ENCODE assay signal across 1 cellular context in the genomic region with DNA sequence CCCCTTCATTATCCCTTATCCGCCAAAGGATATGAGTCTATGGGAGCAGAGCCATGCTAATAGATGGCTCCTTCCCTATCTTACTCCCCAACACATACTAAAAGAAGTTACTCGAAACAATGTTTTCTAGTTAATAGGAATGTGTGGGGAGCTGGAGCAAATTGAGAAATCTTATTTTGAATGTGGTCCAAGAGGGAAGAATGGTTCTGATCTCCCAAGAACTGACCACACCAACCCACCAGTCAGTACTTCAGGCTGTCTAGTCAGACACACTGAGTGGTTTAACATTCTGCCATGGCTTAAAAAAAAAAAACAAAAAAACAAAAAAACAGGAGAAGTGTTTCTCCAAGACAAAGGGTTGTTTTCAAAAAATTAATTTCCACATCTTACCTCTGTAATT.
TF ChIP-seq lines count a peak whose summit lies in the region.

No MANE protein-coding gene starts in this region.

TF ChIP-seq in A549, 52 proteins besides CTCF, POLR2A, EP300 and RAD21:
- TF ChIP-seq FOSB (CRISPR knock-in tag; IDR thresholded peaks at IDR 0.05) (no peak), HOXB5 (CRISPR knock-in tag; IDR thresholded peaks at IDR 0.05) (no peak), TFCP2L1 (CRISPR knock-in tag; IDR thresholded peaks at IDR 0.05) (no peak), MYC (IDR thresholded peaks at IDR 0.05; ENCODE audit: borderline replicate concordance, low read length) (no peak), HDAC2 (IDR thresholded peaks at IDR 0.05) (no peak)
- TF ChIP-seq, protein P1, sequence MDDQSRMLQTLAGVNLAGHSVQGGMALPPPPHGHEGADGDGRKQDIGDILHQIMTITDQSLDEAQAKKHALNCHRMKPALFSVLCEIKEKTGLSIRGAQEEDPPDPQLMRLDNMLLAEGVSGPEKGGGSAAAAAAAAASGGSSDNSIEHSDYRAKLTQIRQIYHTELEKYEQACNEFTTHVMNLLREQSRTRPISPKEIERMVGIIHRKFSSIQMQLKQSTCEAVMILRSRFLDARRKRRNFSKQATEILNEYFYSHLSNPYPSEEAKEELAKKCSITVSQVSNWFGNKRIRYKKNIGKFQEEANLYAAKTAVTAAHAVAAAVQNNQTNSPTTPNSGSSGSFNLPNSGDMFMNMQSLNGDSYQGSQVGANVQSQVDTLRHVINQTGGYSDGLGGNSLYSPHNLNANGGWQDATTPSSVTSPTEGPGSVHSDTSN (IDR thresholded peaks at IDR 0.05): no peak
TF ChIP-seq in A549: peak in this region for 0.
